17 cellular contexts compared by ENCODE assay signal in genomic region chr11:11661356-11662040, GRCh38. TPM values are rescaled to one million over a fixed set of nuclear protein-coding genes. Genes with fewer than 3 reads are reported as not detected.
"Had no signal": no experiment of that assay in that cellular context is flagged by ENCODE, and none has a peak within 500 bp of the region (broad histone marks: within the 10 kb centered on the region; RNA-seq: fewer than 3 reads in every experiment).

No MANE protein-coding gene starts in this region.

- H3K9me3 Mint-ChIP-seq: activated naive CD8-positive, alpha-beta T cell treated with anti-CD3 and anti-CD28 coated beads for 36 hours; activated T-cell treated with anti-CD3 and anti-CD28 coated beads, Interleukin-2, amount 50 U/mL, for 4 hours; stimulated activated naive CD8-positive, alpha-beta T cell treated with anti-CD3 and anti-CD28 coated beads, Interleukin-15, amount 100 ng/mL, for 72 hours had no signal

- H3K27me3 ChIP-seq: dorsolateral prefrontal cortex, testis, upper lobe of right lung had no signal

- H3K9me3 ChIP-seq: esophagus squamous epithelium, psoas muscle, testis, upper lobe of right lung had no signal

- H3K27ac Mint-ChIP-seq: activated naive CD8-positive, alpha-beta T cell treated with anti-CD3 and anti-CD28 coated beads for 36 hours; nephron; stimulated activated naive CD8-positive, alpha-beta T cell treated with anti-CD3 and anti-CD28 coated beads, Interleukin-15, amount 100 ng/mL, for 72 hours; T-helper 17 cell had no signal

- H3K4me1 Mint-ChIP-seq: activated naive CD8-positive, alpha-beta T cell treated with anti-CD3 and anti-CD28 coated beads for 36 hours; stimulated activated naive CD8-positive, alpha-beta T cell treated with anti-CD3 and anti-CD28 coated beads, Interleukin-15, amount 100 ng/mL, for 72 hours; T-helper 17 cell had no signal

- H3K4me3 ChIP-seq: dorsolateral prefrontal cortex, esophagus squamous epithelium, psoas muscle, testis, upper lobe of right lung had no signal

- H3K4me3 Mint-ChIP-seq: activated naive CD8-positive, alpha-beta T cell treated with anti-CD3 and anti-CD28 coated beads for 36 hours; activated T-cell treated with anti-CD3 and anti-CD28 coated beads, Interleukin-2, amount 50 U/mL, for 4 hours; nephron; stimulated activated naive CD8-positive, alpha-beta T cell treated with anti-CD3 and anti-CD28 coated beads, Interleukin-15, amount 100 ng/mL, for 72 hours; T-helper 17 cell had no signal

- ATAC-seq: activated CD4-positive, CD25-positive, alpha-beta regulatory T cell treated with anti-CD3 and anti-CD28 coated beads, Interleukin-2, amount 50 U/mL, for 24 hours; activated T-cell treated with anti-CD3 and anti-CD28 coated beads, Interleukin-2, amount 50 U/mL, for 4 hours; psoas muscle; stimulated activated naive CD8-positive, alpha-beta T cell treated with anti-CD3 and anti-CD28 coated beads, Interleukin-15, amount 100 ng/mL, for 72 hours; T-helper 17 cell; upper lobe of right lung had no signal

- H3K27ac ChIP-seq: esophagus squamous epithelium, psoas muscle, testis, upper lobe of right lung had no signal

- H3K36me3 ChIP-seq: esophagus squamous epithelium, upper lobe of right lung had no signal

- DNase-seq: activated CD4-positive, alpha-beta T cell treated with anti-CD3 and anti-CD28 coated beads, Interleukin-2, amount 50 U/mL, for 48 hours; activated gamma-delta T cell; activated naive CD8-positive, alpha-beta T cell treated with anti-CD3 and anti-CD28 coated beads for 36 hours; activated T-cell treated with anti-CD3 and anti-CD28 coated beads, Interleukin-2, amount 50 U/mL, for 4 hours; esophagus squamous epithelium; foreskin fibroblast; mesendoderm; psoas muscle; stimulated activated CD4-positive, alpha-beta T cell treated with anti-CD3 and anti-CD28 coated beads, Interleukin-4, amount 100 ng/mL, for 1 hour; stimulated activated CD8-positive, alpha-beta memory T cell treated with anti-CD3 and anti-CD28 coated beads, Interleukin-4, amount 100 ng/mL, for 48 hours; stimulated activated naive CD8-positive, alpha-beta T cell treated with anti-CD3 and anti-CD28 coated beads, Interleukin-15, amount 100 ng/mL, for 72 hours; T-helper 17 cell; testis; upper lobe of right lung had no signal

- H3K36me3 Mint-ChIP-seq: activated naive CD8-positive, alpha-beta T cell treated with anti-CD3 and anti-CD28 coated beads for 36 hours had no signal

- H3K4me1 ChIP-seq: esophagus squamous epithelium, testis had no signal

RNA-seq across cellular contexts. Expression of gene GALNT18, which starts 39.7 kb away (rescaled TPM):
- total RNA-seq: T-helper 17 cell had no signal
